ENCODE assay signal across 1 cellular context in genomic region chr13:60427285-60427684, GRCh38.
TF ChIP-seq lines count a peak whose summit lies in the region.

No MANE protein-coding gene starts in this region.

TF ChIP-seq in GM12878, 131 proteins besides CTCF, POLR2A, EP300 and RAD21 (continued from another document and continues in another):
- TF ChIP-seq, protein P1, sequence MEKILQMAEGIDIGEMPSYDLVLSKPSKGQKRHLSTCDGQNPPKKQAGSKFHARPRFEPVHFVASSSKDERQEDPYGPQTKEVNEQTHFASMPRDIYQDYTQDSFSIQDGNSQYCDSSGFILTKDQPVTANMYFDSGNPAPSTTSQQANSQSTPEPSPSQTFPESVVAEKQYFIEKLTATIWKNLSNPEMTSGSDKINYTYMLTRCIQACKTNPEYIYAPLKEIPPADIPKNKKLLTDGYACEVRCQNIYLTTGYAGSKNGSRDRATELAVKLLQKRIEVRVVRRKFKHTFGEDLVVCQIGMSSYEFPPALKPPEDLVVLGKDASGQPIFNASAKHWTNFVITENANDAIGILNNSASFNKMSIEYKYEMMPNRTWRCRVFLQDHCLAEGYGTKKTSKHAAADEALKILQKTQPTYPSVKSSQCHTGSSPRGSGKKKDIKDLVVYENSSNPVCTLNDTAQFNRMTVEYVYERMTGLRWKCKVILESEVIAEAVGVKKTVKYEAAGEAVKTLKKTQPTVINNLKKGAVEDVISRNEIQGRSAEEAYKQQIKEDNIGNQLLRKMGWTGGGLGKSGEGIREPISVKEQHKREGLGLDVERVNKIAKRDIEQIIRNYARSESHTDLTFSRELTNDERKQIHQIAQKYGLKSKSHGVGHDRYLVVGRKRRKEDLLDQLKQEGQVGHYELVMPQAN (conservative IDR thresholded peaks at IDR 0.05) = no peak
- TF ChIP-seq LARP7 (IDR thresholded peaks at IDR 0.05) (no peak), E2F8 (IDR thresholded peaks at IDR 0.05; ENCODE audit: low read depth, partially characterized antibody) (no peak), DPF2 (IDR thresholded peaks at IDR 0.05) (no peak), PAX5 (IDR thresholded peaks at IDR 0.05; ENCODE audit: borderline replicate concordance, low read depth, low read length) (no peak), CREM (IDR thresholded peaks at IDR 0.05; ENCODE audit: low read depth) (0 out of 2 replicates have a peak, but pooled peaks have one; percentile 12), SMAD5 (IDR thresholded peaks at IDR 0.05; ENCODE audit: low read depth) (no peak), HDAC6 (IDR thresholded peaks at IDR 0.05; ENCODE audit: unreplicated experiment) (no peak), MTA2 (IDR thresholded peaks at IDR 0.05; ENCODE audit: low read depth) (peak; percentile 35; the same call in 1 of the 2 replicates), ZNF274 (IDR thresholded peaks at IDR 0.05; ENCODE audit: insufficient read depth, insufficient read length) (no peak), CBX5 (IDR thresholded peaks at IDR 0.05; ENCODE audit: low read depth) (0 out of 2 replicates have a peak, but pooled peaks have one; percentile 29), CREB1 (IDR thresholded peaks at IDR 0.05; ENCODE audit: low read depth) (0 out of 2 replicates have a peak, but pooled peaks have one; percentile 34), PKNOX1 (IDR thresholded peaks at IDR 0.05) (no peak), ATF7 (IDR thresholded peaks at IDR 0.05; ENCODE audit: low read depth) (peak; percentile 27; the same call in 1 of the 2 replicates), NRF1 (conservative IDR thresholded peaks at IDR 0.05; ENCODE audit: low read depth, low read length) (no peak), GATAD2B (conservative IDR thresholded peaks at IDR 0.05; ENCODE audit: low read depth) (no peak), MXI1 (IDR thresholded peaks at IDR 0.05; ENCODE audit: low read depth, low read length) (no peak), RELA (IDR thresholded peaks at IDR 0.05; ENCODE audit: borderline replicate concordance, partially characterized antibody) (no peak), BCL11A (IDR thresholded peaks at IDR 0.05; ENCODE audit: low read depth, low read length) (no peak), SREBF1 (IDR thresholded peaks at IDR 0.05; ENCODE audit: low read length) (no peak), ZNF217 (IDR thresholded peaks at IDR 0.05) (no peak), GABPA (IDR thresholded peaks at IDR 0.05; ENCODE audit: low read depth) (0 out of 2 replicates have a peak, but pooled peaks have one; percentile 11), MEF2A (IDR thresholded peaks at IDR 0.05; ENCODE audit: insufficient read depth, low read depth, low read length) (peak; percentile 14; the same call in 1 of the 2 replicates), JUND (IDR thresholded peaks at IDR 0.05; ENCODE audit: low read depth, low read length) (no peak), WRNIP1 (IDR thresholded peaks at IDR 0.05; ENCODE audit: borderline replicate concordance, low read depth, low read length) (no peak), CBFB (IDR thresholded peaks at IDR 0.05; ENCODE audit: low read depth) (no peak), TARDBP (IDR thresholded peaks at IDR 0.05; ENCODE audit: borderline replicate concordance) (no peak), TCF12 (IDR thresholded peaks at IDR 0.05; ENCODE audit: low read depth, low read length) (no peak), SIN3A (IDR thresholded peaks at IDR 0.05; ENCODE audit: low read depth, low read length) (no peak), TCF7 (IDR thresholded peaks at IDR 0.05; ENCODE audit: borderline replicate concordance) (no peak), NR2F1 (conservative IDR thresholded peaks at IDR 0.05) (no peak), NFXL1 (IDR thresholded peaks at IDR 0.05; ENCODE audit: borderline replicate concordance) (no peak), NR2C2 (IDR thresholded peaks at IDR 0.05; ENCODE audit: borderline replicate concordance, control insufficient read depth, insufficient read length, low read depth) (no peak)
- TF ChIP-seq, protein P2, sequence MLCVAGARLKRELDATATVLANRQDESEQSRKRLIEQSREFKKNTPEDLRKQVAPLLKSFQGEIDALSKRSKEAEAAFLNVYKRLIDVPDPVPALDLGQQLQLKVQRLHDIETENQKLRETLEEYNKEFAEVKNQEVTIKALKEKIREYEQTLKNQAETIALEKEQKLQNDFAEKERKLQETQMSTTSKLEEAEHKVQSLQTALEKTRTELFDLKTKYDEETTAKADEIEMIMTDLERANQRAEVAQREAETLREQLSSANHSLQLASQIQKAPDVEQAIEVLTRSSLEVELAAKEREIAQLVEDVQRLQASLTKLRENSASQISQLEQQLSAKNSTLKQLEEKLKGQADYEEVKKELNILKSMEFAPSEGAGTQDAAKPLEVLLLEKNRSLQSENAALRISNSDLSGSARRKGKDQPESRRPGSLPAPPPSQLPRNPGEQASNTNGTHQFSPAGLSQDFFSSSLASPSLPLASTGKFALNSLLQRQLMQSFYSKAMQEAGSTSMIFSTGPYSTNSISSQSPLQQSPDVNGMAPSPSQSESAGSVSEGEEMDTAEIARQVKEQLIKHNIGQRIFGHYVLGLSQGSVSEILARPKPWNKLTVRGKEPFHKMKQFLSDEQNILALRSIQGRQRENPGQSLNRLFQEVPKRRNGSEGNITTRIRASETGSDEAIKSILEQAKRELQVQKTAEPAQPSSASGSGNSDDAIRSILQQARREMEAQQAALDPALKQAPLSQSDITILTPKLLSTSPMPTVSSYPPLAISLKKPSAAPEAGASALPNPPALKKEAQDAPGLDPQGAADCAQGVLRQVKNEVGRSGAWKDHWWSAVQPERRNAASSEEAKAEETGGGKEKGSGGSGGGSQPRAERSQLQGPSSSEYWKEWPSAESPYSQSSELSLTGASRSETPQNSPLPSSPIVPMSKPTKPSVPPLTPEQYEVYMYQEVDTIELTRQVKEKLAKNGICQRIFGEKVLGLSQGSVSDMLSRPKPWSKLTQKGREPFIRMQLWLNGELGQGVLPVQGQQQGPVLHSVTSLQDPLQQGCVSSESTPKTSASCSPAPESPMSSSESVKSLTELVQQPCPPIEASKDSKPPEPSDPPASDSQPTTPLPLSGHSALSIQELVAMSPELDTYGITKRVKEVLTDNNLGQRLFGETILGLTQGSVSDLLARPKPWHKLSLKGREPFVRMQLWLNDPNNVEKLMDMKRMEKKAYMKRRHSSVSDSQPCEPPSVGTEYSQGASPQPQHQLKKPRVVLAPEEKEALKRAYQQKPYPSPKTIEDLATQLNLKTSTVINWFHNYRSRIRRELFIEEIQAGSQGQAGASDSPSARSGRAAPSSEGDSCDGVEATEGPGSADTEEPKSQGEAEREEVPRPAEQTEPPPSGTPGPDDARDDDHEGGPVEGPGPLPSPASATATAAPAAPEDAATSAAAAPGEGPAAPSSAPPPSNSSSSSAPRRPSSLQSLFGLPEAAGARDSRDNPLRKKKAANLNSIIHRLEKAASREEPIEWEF (IDR thresholded peaks at IDR 0.05; ENCODE audit: insufficient replicate concordance, low read depth, low read length) = no peak
- TF ChIP-seq, protein P3, sequence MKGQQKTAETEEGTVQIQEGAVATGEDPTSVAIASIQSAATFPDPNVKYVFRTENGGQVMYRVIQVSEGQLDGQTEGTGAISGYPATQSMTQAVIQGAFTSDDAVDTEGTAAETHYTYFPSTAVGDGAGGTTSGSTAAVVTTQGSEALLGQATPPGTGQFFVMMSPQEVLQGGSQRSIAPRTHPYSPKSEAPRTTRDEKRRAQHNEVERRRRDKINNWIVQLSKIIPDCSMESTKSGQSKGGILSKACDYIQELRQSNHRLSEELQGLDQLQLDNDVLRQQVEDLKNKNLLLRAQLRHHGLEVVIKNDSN (IDR thresholded peaks at IDR 0.05; ENCODE audit: borderline replicate concordance, extremely low read length, insufficient read depth, low read depth, low read length) = no peak
- TF ChIP-seq, protein P4, sequence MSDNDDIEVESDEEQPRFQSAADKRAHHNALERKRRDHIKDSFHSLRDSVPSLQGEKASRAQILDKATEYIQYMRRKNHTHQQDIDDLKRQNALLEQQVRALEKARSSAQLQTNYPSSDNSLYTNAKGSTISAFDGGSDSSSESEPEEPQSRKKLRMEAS (IDR thresholded peaks at IDR 0.05; ENCODE audit: low read depth, low read length) = no peak
- TF ChIP-seq, protein P5, sequence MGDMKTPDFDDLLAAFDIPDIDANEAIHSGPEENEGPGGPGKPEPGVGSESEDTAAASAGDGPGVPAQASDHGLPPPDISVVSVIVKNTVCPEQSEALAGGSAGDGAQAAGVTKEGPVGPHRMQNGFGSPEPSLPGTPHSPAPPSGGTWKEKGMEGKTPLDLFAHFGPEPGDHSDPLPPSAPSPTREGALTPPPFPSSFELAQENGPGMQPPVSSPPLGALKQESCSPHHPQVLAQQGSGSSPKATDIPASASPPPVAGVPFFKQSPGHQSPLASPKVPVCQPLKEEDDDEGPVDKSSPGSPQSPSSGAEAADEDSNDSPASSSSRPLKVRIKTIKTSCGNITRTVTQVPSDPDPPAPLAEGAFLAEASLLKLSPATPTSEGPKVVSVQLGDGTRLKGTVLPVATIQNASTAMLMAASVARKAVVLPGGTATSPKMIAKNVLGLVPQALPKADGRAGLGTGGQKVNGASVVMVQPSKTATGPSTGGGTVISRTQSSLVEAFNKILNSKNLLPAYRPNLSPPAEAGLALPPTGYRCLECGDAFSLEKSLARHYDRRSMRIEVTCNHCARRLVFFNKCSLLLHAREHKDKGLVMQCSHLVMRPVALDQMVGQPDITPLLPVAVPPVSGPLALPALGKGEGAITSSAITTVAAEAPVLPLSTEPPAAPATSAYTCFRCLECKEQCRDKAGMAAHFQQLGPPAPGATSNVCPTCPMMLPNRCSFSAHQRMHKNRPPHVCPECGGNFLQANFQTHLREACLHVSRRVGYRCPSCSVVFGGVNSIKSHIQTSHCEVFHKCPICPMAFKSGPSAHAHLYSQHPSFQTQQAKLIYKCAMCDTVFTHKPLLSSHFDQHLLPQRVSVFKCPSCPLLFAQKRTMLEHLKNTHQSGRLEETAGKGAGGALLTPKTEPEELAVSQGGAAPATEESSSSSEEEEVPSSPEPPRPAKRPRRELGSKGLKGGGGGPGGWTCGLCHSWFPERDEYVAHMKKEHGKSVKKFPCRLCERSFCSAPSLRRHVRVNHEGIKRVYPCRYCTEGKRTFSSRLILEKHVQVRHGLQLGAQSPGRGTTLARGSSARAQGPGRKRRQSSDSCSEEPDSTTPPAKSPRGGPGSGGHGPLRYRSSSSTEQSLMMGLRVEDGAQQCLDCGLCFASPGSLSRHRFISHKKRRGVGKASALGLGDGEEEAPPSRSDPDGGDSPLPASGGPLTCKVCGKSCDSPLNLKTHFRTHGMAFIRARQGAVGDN (IDR thresholded peaks at IDR 0.05) = peak; percentile 50
- TF ChIP-seq, protein P6, sequence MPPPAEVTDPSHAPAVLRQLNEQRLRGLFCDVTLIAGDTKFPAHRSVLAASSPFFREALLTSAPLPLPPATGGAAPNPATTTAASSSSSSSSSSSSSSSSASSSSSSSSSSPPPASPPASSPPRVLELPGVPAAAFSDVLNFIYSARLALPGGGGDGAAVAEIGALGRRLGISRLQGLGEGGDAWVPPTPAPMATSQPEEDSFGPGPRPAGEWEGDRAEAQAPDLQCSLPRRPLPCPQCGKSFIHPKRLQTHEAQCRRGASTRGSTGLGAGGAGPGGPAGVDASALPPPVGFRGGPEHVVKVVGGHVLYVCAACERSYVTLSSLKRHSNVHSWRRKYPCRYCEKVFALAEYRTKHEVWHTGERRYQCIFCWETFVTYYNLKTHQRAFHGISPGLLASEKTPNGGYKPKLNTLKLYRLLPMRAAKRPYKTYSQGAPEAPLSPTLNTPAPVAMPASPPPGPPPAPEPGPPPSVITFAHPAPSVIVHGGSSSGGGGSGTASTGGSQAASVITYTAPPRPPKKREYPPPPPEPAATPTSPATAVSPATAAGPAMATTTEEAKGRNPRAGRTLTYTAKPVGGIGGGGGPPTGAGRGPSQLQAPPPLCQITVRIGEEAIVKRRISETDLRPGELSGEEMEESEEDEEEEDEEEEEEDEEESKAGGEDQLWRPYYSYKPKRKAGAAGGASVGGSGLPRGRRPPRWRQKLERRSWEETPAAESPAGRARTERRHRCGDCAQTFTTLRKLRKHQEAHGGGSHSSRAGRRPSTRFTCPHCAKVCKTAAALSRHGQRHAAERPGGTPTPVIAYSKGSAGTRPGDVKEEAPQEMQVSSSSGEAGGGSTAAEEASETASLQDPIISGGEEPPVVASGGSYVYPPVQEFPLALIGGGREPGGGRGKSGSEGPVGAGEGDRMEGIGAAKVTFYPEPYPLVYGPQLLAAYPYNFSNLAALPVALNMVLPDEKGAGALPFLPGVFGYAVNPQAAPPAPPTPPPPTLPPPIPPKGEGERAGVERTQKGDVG (CRISPR knock-in tag; IDR thresholded peaks at IDR 0.05) = no peak
